Comparison of ENCODE assay signal across 9 cellular contexts in the genomic region with DNA sequence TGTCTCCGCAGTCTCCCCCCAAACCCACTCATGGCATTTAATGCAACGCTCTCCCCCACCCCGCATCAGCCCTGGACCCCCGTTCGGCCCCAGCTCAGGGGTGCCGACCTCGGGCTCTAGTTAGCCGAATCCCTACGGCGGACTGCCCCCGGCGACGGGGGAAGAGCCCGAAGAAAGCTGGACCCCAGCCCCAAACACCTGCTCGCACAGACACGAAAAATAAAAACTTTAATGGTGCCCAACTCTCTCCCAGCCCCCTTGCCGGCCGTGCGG. TPM values are rescaled to one million over a fixed set of nuclear protein-coding genes. Genes with fewer than 3 reads are reported as not detected.
A peak's percentile ranks its signal among the peaks of the same experiment; 100 is the strongest.
DNase-seq lines count a peak whose midpoint lies in the region; ATAC-seq, FAIRE-seq and TF ChIP-seq lines count a peak whose summit lies in the region.
"Had no signal": no experiment of that assay in that cellular context is flagged by ENCODE, and none has a peak within 500 bp of the region (broad histone marks: within the 10 kb centered on the region; RNA-seq: fewer than 3 reads in every experiment).

No MANE protein-coding gene starts in this region.

- no peak for TF ChIP-seq POLR2A in adrenal gland (IDR thresholded peaks at IDR 0.05)
- TF ChIP-seq POLR2A in HepG2 (IDR thresholded peaks at IDR 0.05; ENCODE audit: insufficient read depth in 1 of 2, low read depth in 2 of 2, low read length in 2 of 2) = no peak
- no peak for TF ChIP-seq POLR2A in GM18505 (IDR thresholded peaks at IDR 0.05; ENCODE audit: borderline replicate concordance, extremely low read depth, insufficient read depth, insufficient read length)

- H3K4me3 ChIP-seq in adrenal gland = peak overlapping the region; percentile 18 to 88 (median 73)
- H3K4me3 ChIP-seq in HepG2 (replicated peaks in 1 of 3; ENCODE audit: insufficient read depth in 1 of 3, low read depth in 2 of 3, low read length in 3 of 3) = peak overlapping the region; percentile 78 to 99 (median 80)

- H4K20me1 ChIP-seq in HepG2 (ENCODE audit: insufficient read depth, low read length) = peaks cover 17% of the 10 kb centered on the region

- peaks cover 28% of the 10 kb centered on the region for H3K79me2 ChIP-seq in HepG2 (ENCODE audit: insufficient read depth, low read length)

- FAIRE-seq in HepG2 (lab: Jason Lieb, UNC) = no peak
- FAIRE-seq: A204.1 had no signal

- TF ChIP-seq RAD21 in HepG2 (CRISPR knock-in tag; IDR thresholded peaks at IDR 0.05) = no peak

- ATAC-seq in HepG2 = no peak
- ATAC-seq in GM18505 (IDR thresholded peaks at IDR 0.05; ENCODE audit: unreplicated experiment) = no peak
- no peak for ATAC-seq in HG03108 (IDR thresholded peaks at IDR 0.05; ENCODE audit: unreplicated experiment)

- peak; percentile 58 for DNase-seq in DMS 273 (lab: John Stamatoyannopoulos, UW; ENCODE audit: unreplicated experiment)
- no peak for DNase-seq in DMS 273 treated with DMSO at 0.1 percent for 48 hours (lab: John Stamatoyannopoulos, UW)
- peak in 2 of 7 donors; percentile 24 to 29 for DNase-seq in adrenal gland
- no peak for DNase-seq in HepG2 (ENCODE audit: low spot score)
- DNase-seq in substantia nigra (lab: John Stamatoyannopoulos, UW) = peak in 18 of 49 donors; percentile 3 to 48 (median 21)
- DNase-seq in kidney tubule cell (ENCODE audit: low spot score) = no peak

- POLR2A ChIA-PET in HepG2 (lab: Yijun Ruan, JAX) = interaction anchor here (1.0 to 1.1 kb wide), 3 partner anchors 9 to 13 kb away, joined by 4 to 5 read pairs (median 5); no protein-coding TSS in a partner anchor

- H2AFZ ChIP-seq in HepG2 (ENCODE audit: low read length) = no peak overlapping the region

- H3K27me3 ChIP-seq in adrenal gland (no peaks in the 10 kb centered on the region), HepG2 (ENCODE audit: control insufficient read depth in 1 of 2, insufficient read depth in 2 of 2, low read length in 2 of 2) (peaks cover 0 to 21% of the 10 kb centered on the region in 2 experiments; a peak in 3 of 5 replicates)

- CTCF ChIA-PET in HepG2 (lab: Yijun Ruan, JAX; ENCODE audit: low intra/inter-chr PET ratio, low total read pairs) = interaction anchor here (1.7 kb wide), 1 partner anchor 19 kb away, joined by 3 read pairs; no protein-coding TSS in a partner anchor

- intact Hi-C loops in adrenal gland (cut with DNase I) (no loop called here), HepG2 (cut with micrococcal nuclease; ENCODE audit: unreplicated experiment) (no loop called here)

- TF ChIP-seq EP300 in HepG2 (IDR thresholded peaks at IDR 0.05; ENCODE audit: low read depth in 2 of 2, low read length in 2 of 2) (no peak), HepG2 (CRISPR knock-in tag; IDR thresholded peaks at IDR 0.05; ENCODE audit: borderline replicate concordance) (no peak)

- no TSS peak for BruUV-seq in HepG2 (replicated peaks; lab: Mats Ljungman, UMichigan)

- TF ChIP-seq CTCF in adrenal gland (IDR thresholded peaks at IDR 0.05) (no peak), HepG2 (CRISPR knock-in tag; IDR thresholded peaks at IDR 0.05) (no peak)

- H3K36me3 ChIP-seq in adrenal gland (replicated peaks in 1 of 2) (peaks cover 0 to 3% of the 10 kb centered on the region in 2 donors), HepG2 (replicated peaks in 1 of 2; ENCODE audit: control insufficient read depth in 1 of 2, insufficient read depth in 2 of 2, low read length in 2 of 2) (peaks cover 4 to 23% of the 10 kb centered on the region in 2 experiments; a peak in 3 of 5 replicates)

- H3K27ac ChIP-seq in adrenal gland (peak overlapping the region in 4 of 5 donors; percentile 70 to 96 (median 76)), HepG2 (ENCODE audit: extremely low read length, insufficient read depth, low read length) (peak overlapping the region; percentile 79), substantia nigra (ENCODE audit: low read depth, low read length, poor library complexity, severe bottlenecking) (peak overlapping the region; percentile 92)

- WGBS in adrenal gland, 4 donors = 0% methylated on average over 15 to 19 of the region's 19 CpGs
- 1% methylated on average over 10 of the region's 19 CpGs for WGBS in HepG2 (ENCODE audit: low lambda C conversion rate)

- in situ Hi-C loops in HepG2 (cut with HindIII; ENCODE audit: extremely low pct_ligation_motif_present, low pct_unique_long_range_greater_than_20kb) = no loop called here

- peak overlapping the region; percentile 75 for H3K4me2 ChIP-seq in HepG2 (ENCODE audit: low read depth, low read length)

- H3K4me1 ChIP-seq in adrenal gland (replicated peaks in 1 of 2) (peaks cover 11 to 21% of the 10 kb centered on the region in 2 donors), HepG2 (ENCODE audit: insufficient read depth, low read length) (peaks cover 42% of the 10 kb centered on the region)

- peak overlapping the region; percentile 83 for H3K9ac ChIP-seq in HepG2 (ENCODE audit: insufficient read depth, low read depth, low read length)

- H3K9me3 ChIP-seq in adrenal gland (replicated peaks in 1 of 3) (no peaks in the 10 kb centered on the region), HepG2 (ENCODE audit: low read length) (no peaks in the 10 kb centered on the region)

TF ChIP-seq in HepG2, 621 proteins besides CTCF, POLR2A, EP300 and RAD21 (continues in another document):
- TF ChIP-seq, protein P1, sequence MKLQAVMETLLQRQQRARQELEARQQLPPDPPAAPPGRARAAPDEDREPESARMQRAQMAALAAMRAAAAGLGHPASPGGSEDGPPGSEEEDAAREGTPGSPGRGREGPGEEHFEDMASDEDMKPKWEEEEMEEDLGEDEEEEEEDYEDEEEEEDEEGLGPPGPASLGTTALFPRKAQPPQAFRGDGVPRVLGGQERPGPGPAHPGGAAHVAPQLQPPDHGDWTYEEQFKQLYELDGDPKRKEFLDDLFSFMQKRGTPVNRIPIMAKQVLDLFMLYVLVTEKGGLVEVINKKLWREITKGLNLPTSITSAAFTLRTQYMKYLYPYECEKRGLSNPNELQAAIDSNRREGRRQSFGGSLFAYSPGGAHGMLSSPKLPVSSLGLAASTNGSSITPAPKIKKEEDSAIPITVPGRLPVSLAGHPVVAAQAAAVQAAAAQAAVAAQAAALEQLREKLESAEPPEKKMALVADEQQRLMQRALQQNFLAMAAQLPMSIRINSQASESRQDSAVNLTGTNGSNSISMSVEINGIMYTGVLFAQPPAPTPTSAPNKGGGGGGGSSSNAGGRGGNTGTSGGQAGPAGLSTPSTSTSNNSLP (IDR thresholded peaks at IDR 0.05; ENCODE audit: low read depth, low read length) = no peak
- no peak for TF ChIP-seq NFE2L2 (IDR thresholded peaks at IDR 0.05; ENCODE audit: low read length)
- TF ChIP-seq KAT8 (CRISPR knock-in tag; IDR thresholded peaks at IDR 0.05) = no peak
- 0 out of 2 replicates have a peak, but pooled peaks have one; percentile 26 for TF ChIP-seq ZNF501 (CRISPR knock-in tag; IDR thresholded peaks at IDR 0.05)
- no peak for TF ChIP-seq ZNF713 (CRISPR knock-in tag; IDR thresholded peaks at IDR 0.05)
- TF ChIP-seq, protein P2, sequence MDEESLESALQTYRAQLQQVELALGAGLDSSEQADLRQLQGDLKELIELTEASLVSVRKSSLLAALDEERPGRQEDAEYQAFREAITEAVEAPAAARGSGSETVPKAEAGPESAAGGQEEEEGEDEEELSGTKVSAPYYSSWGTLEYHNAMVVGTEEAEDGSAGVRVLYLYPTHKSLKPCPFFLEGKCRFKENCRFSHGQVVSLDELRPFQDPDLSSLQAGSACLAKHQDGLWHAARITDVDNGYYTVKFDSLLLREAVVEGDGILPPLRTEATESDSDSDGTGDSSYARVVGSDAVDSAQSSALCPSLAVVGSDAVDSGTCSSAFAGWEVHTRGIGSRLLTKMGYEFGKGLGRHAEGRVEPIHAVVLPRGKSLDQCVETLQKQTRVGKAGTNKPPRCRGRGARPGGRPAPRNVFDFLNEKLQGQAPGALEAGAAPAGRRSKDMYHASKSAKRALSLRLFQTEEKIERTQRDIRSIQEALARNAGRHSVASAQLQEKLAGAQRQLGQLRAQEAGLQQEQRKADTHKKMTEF (CRISPR knock-in tag; IDR thresholded peaks at IDR 0.05) = peak; percentile 12; the same call in 1 of the 2 replicates

RNA-seq across cellular contexts. Expression of gene RCC2, which starts 0.6 kb away (rescaled TPM):
- total RNA-seq in adrenal gland = 10 to 100 TPM; 23.5 to 38.3 (median 30.7) TPM
- polyA plus RNA-seq in adrenal gland = 10 to 100 TPM; 19.3 to 30.2 (median 26.7) TPM
- 55.8 and 58.3 TPM in 2 replicates for total RNA-seq in HepG2 (2016; rRNA removed; fragmentation: Illumina TruSeq; extraction: Trizol)
- 4.8 TPM in 2 replicates for total RNA-seq in HepG2 (2016; cell fraction: cytosol; rRNA removed; fragmentation: Illumina TruSeq; extraction: Trizol; ENCODE audit: low read depth)
- 47.1 and 59.6 TPM in 2 replicates for total RNA-seq in HepG2 (2016; cell fraction: insoluble cytoplasmic fraction; rRNA removed; fragmentation: Illumina TruSeq; extraction: Trizol)
- total RNA-seq in HepG2 (2016; cell fraction: membrane; rRNA removed; fragmentation: Illumina TruSeq; extraction: Trizol) = 18.1 and 20.4 TPM in 2 replicates
- 27.9 and 29.9 TPM in 2 replicates for total RNA-seq in HepG2 (2016; cell fraction: nucleus; rRNA removed; fragmentation: Illumina TruSeq; extraction: Trizol)
- 20.5 TPM in 2 replicates for polyA plus RNA-seq in HepG2 (2011; rRNA removed)
- 18.5 and 19.0 TPM in 2 replicates for polyA plus RNA-seq in HepG2 (2011; cell fraction: cytosol; rRNA removed)
- polyA plus RNA-seq in HepG2 (2011; cell fraction: nucleus; rRNA removed) = 42.4 and 51.1 TPM in 2 replicates
- 21.1 and 23.9 TPM in 2 replicates for polyA plus RNA-seq in HepG2 (2012)
- polyA plus RNA-seq in HepG2 (2016; cell fraction: cytosol; fragmentation: Illumina TruSeq; extraction: Trizol; ENCODE audit: low read depth) = 2.8 and 3.2 TPM in 2 replicates
- polyA plus RNA-seq in HepG2 (2016; cell fraction: insoluble cytoplasmic fraction; fragmentation: Illumina TruSeq; extraction: Trizol; ENCODE audit: low read depth) = 46.1 and 61.1 TPM in 2 replicates
- 11.0 and 11.8 TPM in 2 replicates for polyA plus RNA-seq in HepG2 (2016; cell fraction: membrane; fragmentation: Illumina TruSeq; extraction: Trizol; ENCODE audit: low read depth)
- polyA plus RNA-seq in HepG2 (2016; cell fraction: nucleus; fragmentation: Illumina TruSeq; extraction: Trizol; ENCODE audit: insufficient read depth, low read depth) = 53.8 and 58.4 TPM in 2 replicates
- polyA minus RNA-seq in HepG2 (2011; rRNA and poly(A)+ RNA removed; ENCODE audit: low replicate concordance) = 87.9 and 245 TPM in 2 replicates
- polyA minus RNA-seq in HepG2 (2011; cell fraction: cytosol; rRNA and poly(A)+ RNA removed) = 23.5 and 33.8 TPM in 2 replicates
- 10.8 and 12.2 TPM in 2 replicates for polyA minus RNA-seq in HepG2 (2011; cell fraction: nucleus; rRNA and poly(A)+ RNA removed)
